18 cellular contexts compared by ENCODE assay signal in the genomic region with DNA sequence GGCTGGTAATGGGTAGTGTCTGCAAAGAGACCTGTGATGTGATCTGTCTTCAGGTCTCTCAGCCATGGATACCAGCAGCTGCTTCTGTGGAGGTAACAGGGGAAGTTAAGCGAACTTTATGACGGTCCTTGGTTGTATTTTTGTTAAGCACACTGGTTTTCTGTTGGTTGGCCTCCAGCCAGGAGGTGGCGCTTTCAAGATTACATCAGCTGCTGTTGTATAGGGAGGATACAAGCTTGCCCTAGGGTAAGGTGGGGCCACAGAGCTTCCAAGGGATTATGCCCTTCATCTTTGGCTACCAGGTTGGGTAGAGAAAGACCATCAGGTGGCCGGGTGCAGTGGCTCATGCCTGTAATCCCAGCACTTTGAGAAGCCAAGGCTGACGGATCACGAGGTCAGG.
DNase-seq lines count a peak whose midpoint lies in the region; ATAC-seq and TF ChIP-seq lines count a peak whose summit lies in the region.
"Had no signal": no experiment of that assay in that cellular context is flagged by ENCODE, and none has a peak within 500 bp of the region (broad histone marks: within the 10 kb centered on the region; RNA-seq: fewer than 3 reads in every experiment).

No MANE protein-coding gene starts in this region.

- POLR2A ChIA-PET in WTC11 (lab: Charles Lee), result no interaction called here

- no peak; the same call in 1 of the 2 replicates for ATAC-seq in WTC11
- no peak for ATAC-seq in HG03045 (IDR thresholded peaks at IDR 0.05; ENCODE audit: unreplicated experiment)
- no peak for ATAC-seq in GM18505 (IDR thresholded peaks at IDR 0.05; ENCODE audit: unreplicated experiment)
- no peak for ATAC-seq in HG03521 (IDR thresholded peaks at IDR 0.05; ENCODE audit: unreplicated experiment)
- ATAC-seq: HCT116 had no signal

- no peak overlapping the region for H3K27ac Mint-ChIP-seq in WTC11

- CTCF ChIA-PET in WTC11 (lab: Charles Lee), result interaction anchor here (2.5 kb wide), 1 partner anchor 12 kb away, joined by 14 read pairs; no protein-coding TSS in a partner anchor

- H3K9me3 Mint-ChIP-seq in WTC11, result peaks cover 25% of the 10 kb centered on the region

- TF ChIP-seq CTCF in GM12865 (IDR thresholded peaks at IDR 0.05; ENCODE audit: insufficient read depth, low read depth, low read length, missing control alignments) (no peak), WTC11 (IDR thresholded peaks at IDR 0.05) (no peak)

- H3K27me3 Mint-ChIP-seq in WTC11 (ENCODE audit: low read depth), result no peaks in the 10 kb centered on the region

- H3K4me1 Mint-ChIP-seq in WTC11, result peaks cover 8% of the 10 kb centered on the region

- peaks cover 10% of the 10 kb centered on the region; the same call in 1 of the 2 replicates for H3K36me3 Mint-ChIP-seq in WTC11

- DNase-seq in A172 (ENCODE audit: low spot score) (peak; percentile 6), GM12865 (ENCODE audit: low read depth) (peak; percentile 7), NAMALWA (ENCODE audit: low spot score) (peak; percentile 19), WTC11 (ENCODE audit: low spot score) (peak; percentile 12)
- DNase-seq in stimulated activated naive CD4-positive, alpha-beta T cell (lab: John Stamatoyannopoulos, UW), result no peak
- DNase-seq: AML-193, Calu3, DMS79 treated with DMSO at 0.1 percent for 48 hours, GDM1, KG1, NCI-H1105 treated with DMSO at 0.1 percent for 48 hours, NCI-H187, NCI-H446 treated with DMSO at 0.1 percent for 48 hours, NCI-H748 treated with DMSO at 0.1 percent for 48 hours had no signal

- no peak overlapping the region for H3K4me3 Mint-ChIP-seq in WTC11

- no peak for TF ChIP-seq POLR2A in GM18505 (IDR thresholded peaks at IDR 0.05; ENCODE audit: borderline replicate concordance, extremely low read depth, insufficient read depth, insufficient read length)

- H3K4me3 ChIP-seq in GM12865 (ENCODE audit: low read depth, low read length), result no peak overlapping the region

TF ChIP-seq in WTC11, 78 proteins besides CTCF, POLR2A, EP300 and RAD21 (continues in another document):
- TF ChIP-seq ELF4 (CRISPR knock-in tag; IDR thresholded peaks at IDR 0.05; ENCODE audit: low read depth) (no peak), SMAD3 (CRISPR knock-in tag; IDR thresholded peaks at IDR 0.05; ENCODE audit: borderline replicate concordance) (no peak), ZNF263 (CRISPR knock-in tag; IDR thresholded peaks at IDR 0.05; ENCODE audit: low read depth) (no peak), ZNF232 (CRISPR knock-in tag; IDR thresholded peaks at IDR 0.05) (no peak), KAT7 (CRISPR knock-in tag; IDR thresholded peaks at IDR 0.05; ENCODE audit: borderline replicate concordance) (no peak)
- TF ChIP-seq, protein P1, sequence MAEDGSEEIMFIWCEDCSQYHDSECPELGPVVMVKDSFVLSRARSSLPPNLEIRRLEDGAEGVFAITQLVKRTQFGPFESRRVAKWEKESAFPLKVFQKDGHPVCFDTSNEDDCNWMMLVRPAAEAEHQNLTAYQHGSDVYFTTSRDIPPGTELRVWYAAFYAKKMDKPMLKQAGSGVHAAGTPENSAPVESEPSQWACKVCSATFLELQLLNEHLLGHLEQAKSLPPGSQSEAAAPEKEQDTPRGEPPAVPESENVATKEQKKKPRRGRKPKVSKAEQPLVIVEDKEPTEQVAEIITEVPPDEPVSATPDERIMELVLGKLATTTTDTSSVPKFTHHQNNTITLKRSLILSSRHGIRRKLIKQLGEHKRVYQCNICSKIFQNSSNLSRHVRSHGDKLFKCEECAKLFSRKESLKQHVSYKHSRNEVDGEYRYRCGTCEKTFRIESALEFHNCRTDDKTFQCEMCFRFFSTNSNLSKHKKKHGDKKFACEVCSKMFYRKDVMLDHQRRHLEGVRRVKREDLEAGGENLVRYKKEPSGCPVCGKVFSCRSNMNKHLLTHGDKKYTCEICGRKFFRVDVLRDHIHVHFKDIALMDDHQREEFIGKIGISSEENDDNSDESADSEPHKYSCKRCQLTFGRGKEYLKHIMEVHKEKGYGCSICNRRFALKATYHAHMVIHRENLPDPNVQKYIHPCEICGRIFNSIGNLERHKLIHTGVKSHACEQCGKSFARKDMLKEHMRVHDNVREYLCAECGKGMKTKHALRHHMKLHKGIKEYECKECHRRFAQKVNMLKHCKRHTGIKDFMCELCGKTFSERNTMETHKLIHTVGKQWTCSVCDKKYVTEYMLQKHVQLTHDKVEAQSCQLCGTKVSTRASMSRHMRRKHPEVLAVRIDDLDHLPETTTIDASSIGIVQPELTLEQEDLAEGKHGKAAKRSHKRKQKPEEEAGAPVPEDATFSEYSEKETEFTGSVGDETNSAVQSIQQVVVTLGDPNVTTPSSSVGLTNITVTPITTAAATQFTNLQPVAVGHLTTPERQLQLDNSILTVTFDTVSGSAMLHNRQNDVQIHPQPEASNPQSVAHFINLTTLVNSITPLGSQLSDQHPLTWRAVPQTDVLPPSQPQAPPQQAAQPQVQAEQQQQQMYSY (CRISPR knock-in tag; IDR thresholded peaks at IDR 0.05), result no peak
- TF ChIP-seq, protein P2, sequence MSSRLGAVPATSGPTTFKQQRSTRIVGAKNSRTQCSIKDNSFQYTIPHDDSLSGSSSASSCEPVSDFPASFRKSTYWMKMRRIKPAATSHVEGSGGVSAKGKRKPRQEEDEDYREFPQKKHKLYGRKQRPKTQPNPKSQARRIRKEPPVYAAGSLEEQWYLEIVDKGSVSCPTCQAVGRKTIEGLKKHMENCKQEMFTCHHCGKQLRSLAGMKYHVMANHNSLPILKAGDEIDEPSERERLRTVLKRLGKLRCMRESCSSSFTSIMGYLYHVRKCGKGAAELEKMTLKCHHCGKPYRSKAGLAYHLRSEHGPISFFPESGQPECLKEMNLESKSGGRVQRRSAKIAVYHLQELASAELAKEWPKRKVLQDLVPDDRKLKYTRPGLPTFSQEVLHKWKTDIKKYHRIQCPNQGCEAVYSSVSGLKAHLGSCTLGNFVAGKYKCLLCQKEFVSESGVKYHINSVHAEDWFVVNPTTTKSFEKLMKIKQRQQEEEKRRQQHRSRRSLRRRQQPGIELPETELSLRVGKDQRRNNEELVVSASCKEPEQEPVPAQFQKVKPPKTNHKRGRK (CRISPR knock-in tag; IDR thresholded peaks at IDR 0.05; ENCODE audit: borderline replicate concordance), result no peak
- TF ChIP-seq, protein P3, sequence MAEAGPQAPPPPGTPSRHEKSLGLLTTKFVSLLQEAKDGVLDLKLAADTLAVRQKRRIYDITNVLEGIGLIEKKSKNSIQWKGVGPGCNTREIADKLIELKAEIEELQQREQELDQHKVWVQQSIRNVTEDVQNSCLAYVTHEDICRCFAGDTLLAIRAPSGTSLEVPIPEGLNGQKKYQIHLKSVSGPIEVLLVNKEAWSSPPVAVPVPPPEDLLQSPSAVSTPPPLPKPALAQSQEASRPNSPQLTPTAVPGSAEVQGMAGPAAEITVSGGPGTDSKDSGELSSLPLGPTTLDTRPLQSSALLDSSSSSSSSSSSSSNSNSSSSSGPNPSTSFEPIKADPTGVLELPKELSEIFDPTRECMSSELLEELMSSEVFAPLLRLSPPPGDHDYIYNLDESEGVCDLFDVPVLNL (CRISPR knock-in tag; IDR thresholded peaks at IDR 0.05; ENCODE audit: borderline replicate concordance, low read depth), result no peak
- TF ChIP-seq, protein P4, sequence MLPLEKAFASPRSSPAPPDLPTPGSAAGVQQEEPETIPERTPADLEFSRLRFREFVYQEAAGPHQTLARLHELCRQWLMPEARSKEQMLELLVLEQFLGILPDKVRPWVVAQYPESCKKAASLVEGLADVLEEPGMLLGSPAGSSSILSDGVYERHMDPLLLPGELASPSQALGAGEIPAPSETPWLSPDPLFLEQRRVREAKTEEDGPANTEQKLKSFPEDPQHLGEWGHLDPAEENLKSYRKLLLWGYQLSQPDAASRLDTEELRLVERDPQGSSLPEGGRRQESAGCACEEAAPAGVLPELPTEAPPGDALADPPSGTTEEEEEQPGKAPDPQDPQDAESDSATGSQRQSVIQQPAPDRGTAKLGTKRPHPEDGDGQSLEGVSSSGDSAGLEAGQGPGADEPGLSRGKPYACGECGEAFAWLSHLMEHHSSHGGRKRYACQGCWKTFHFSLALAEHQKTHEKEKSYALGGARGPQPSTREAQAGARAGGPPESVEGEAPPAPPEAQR (CRISPR knock-in tag; IDR thresholded peaks at IDR 0.05), result no peak
- TF ChIP-seq, protein P5, sequence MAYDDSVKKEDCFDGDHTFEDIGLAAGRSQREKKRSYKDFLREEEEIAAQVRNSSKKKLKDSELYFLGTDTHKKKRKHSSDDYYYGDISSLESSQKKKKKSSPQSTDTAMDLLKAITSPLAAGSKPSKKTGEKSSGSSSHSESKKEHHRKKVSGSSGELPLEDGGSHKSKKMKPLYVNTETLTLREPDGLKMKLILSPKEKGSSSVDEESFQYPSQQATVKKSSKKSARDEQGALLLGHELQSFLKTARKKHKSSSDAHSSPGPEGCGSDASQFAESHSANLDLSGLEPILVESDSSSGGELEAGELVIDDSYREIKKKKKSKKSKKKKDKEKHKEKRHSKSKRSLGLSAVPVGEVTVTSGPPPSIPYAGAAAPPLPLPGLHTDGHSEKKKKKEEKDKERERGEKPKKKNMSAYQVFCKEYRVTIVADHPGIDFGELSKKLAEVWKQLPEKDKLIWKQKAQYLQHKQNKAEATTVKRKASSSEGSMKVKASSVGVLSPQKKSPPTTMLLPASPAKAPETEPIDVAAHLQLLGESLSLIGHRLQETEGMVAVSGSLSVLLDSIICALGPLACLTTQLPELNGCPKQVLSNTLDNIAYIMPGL (CRISPR knock-in tag; IDR thresholded peaks at IDR 0.05), result no peak

Comparison
In these comparisons a context has a peak if more than half of its experiments do, and no peak if none do; other contexts are left out.
1. DNase-seq: peak in A172 (single experiment), GM12865 (single experiment), NAMALWA (single experiment) and WTC11 (single experiment); none in stimulated activated naive CD4-positive, alpha-beta T cell (0 of 6).